ENCODE assay signal across 14 cellular contexts in the genomic region with DNA sequence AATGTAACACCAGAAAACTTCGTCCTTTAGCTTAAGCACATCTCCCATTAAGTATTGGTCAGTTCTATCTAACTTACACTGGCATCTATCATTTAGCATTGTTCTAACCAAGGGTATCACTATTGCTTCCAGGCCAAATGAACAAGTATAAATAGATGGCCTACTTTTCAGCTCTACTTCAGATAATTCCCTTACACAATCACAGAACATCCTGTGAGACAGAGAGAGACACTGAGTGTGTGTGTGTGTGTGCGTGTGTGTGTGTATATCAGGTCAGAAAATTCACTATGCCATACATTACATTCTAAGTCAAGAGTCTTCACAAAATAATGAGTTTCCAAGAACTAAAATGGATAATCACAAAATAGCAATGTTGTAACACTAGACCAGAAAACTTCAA. TPM values are rescaled to one million over a fixed set of nuclear protein-coding genes. Genes with fewer than 3 reads are reported as not detected.
DNase-seq lines count a peak whose midpoint lies in the region; TF ChIP-seq lines count a peak whose summit lies in the region.
"Had no signal": no experiment of that assay in that cellular context is flagged by ENCODE, and none has a peak within 500 bp of the region (broad histone marks: within the 10 kb centered on the region; RNA-seq: fewer than 3 reads in every experiment).

No MANE protein-coding gene starts in this region.

- intact Hi-C loops in mammary epithelial cell (cut with micrococcal nuclease): loop anchor here (1.0 to 5.0 kb wide), 4 partner anchors 631 to 809 kb away; a partner anchor contains a TSS
- intact Hi-C loops in breast epithelium (cut with DNase I; ENCODE audit: low total_unique reads): no loop called here

- H3K9ac ChIP-seq in mammary epithelial cell (ENCODE audit: insufficient read depth, low read length) (no peak overlapping the region), SK-N-MC (ENCODE audit: insufficient read length) (peak overlapping the region; percentile 24)

- H3K4me1 ChIP-seq in mammary epithelial cell (ENCODE audit: insufficient read depth, low read length) (no peaks in the 10 kb centered on the region), breast epithelium (no peaks in the 10 kb centered on the region)

- no peak for TF ChIP-seq CTCF in mammary epithelial cell (conservative IDR thresholded peaks at IDR 0.05 in 1 of 2, IDR thresholded peaks at IDR 0.05 in 1 of 2; ENCODE audit: extremely low read depth in 1 of 2, insufficient read depth in 1 of 2, low read depth in 1 of 2, low read length in 2 of 2)
- no peak for TF ChIP-seq CTCF in breast epithelium (IDR thresholded peaks at IDR 0.05)

- WGBS in mammary epithelial cell (ENCODE audit: low coverage, missing lambda C conversion rate): 90% methylated on average over 2 of the region's 2 CpGs

- DNase-seq in mammary epithelial cell: peak; percentile 2
- DNase-seq in breast epithelium (ENCODE audit: low spot score in 2 of 2): no peak
- no peak for DNase-seq in SK-N-MC (ENCODE audit: low read depth, low spot score)
- peak; percentile 6 for DNase-seq in fibroblast of peridontal ligament (ENCODE audit: extremely low read depth)
- peak; percentile 14 for DNase-seq in skeletal muscle cell (ENCODE audit: low read depth)
- DNase-seq in Ammon's horn (ENCODE audit: low spot score): no peak
- no peak for DNase-seq in activated CD4-positive, alpha-beta T cell treated with anti-CD3 and anti-CD28 coated beads, Interleukin-2, amount 50 U/mL, for 4 hours
- DNase-seq in superior temporal gyrus (ENCODE audit: extremely low spot score): no peak
- DNase-seq: activated CD8-positive, alpha-beta memory T cell treated with anti-CD3 and anti-CD28 coated beads for 24 hours; NCI-H187; NCI-H510A; stimulated activated naive CD4-positive, alpha-beta T cell treated with Interleukin-2 at 50 U/mL for 16 hours had no signal

- dilution Hi-C loops in mammary epithelial cell (cut with HindIII; ENCODE audit: low sequenced_read_pairs): no loop called here

- no peak overlapping the region for H3K4me2 ChIP-seq in mammary epithelial cell (ENCODE audit: insufficient read depth, low read depth, low read length)

- no peak for TF ChIP-seq POLR2A in breast epithelium (IDR thresholded peaks at IDR 0.05)

- H3K9me3 ChIP-seq in mammary epithelial cell (replicated peaks; ENCODE audit: insufficient read depth, low read length) (no peaks in the 10 kb centered on the region), breast epithelium (no peaks in the 10 kb centered on the region), SK-N-MC (ENCODE audit: low read depth, low read length) (no peaks in the 10 kb centered on the region)

- H3K36me3 ChIP-seq in mammary epithelial cell (ENCODE audit: insufficient read depth, low read length) (no peaks in the 10 kb centered on the region), breast epithelium (no peaks in the 10 kb centered on the region), SK-N-MC (ENCODE audit: insufficient read depth, low read length) (no peaks in the 10 kb centered on the region)
- H3K36me3 ChIP-seq: WERI-Rb-1 had no signal

- H3K4me3 ChIP-seq in mammary epithelial cell (replicated peaks in 1 of 3; ENCODE audit: insufficient read depth in 1 of 3, low read depth in 2 of 3, low read length in 3 of 3) (no peak overlapping the region), breast epithelium (no peak overlapping the region), SK-N-MC (no peak overlapping the region), skeletal muscle cell (ENCODE audit: low read depth, low read length) (no peak overlapping the region)

- H2AFZ ChIP-seq in mammary epithelial cell (ENCODE audit: low read depth, low read length): no peak overlapping the region

- in situ Hi-C loops in mammary epithelial cell (cut with MboI; ENCODE audit: low sequenced_read_pairs in 2 of 2): no loop called here

- CTCF ChIA-PET in mammary epithelial cell (lab: Charles Lee; ENCODE audit: low non-redundant PET): interaction anchor here (0.9 kb wide), 1 partner anchor 1414 kb away, joined by 7 read pairs; no protein-coding TSS in a partner anchor

- H3K27ac ChIP-seq in mammary epithelial cell (ENCODE audit: insufficient read depth, low read depth, low read length) (no peak overlapping the region), breast epithelium (no peak overlapping the region), SK-N-MC (0 out of 2 replicates have a peak overlapping the region, but pooled peaks have one; percentile 2)
- H3K27ac ChIP-seq: HL-60, WERI-Rb-1 had no signal

- no peaks in the 10 kb centered on the region for H4K20me1 ChIP-seq in mammary epithelial cell (ENCODE audit: insufficient read depth, low read length)

- no peaks in the 10 kb centered on the region for H3K27me3 ChIP-seq in mammary epithelial cell (ENCODE audit: insufficient read depth, low read length)
- H3K27me3 ChIP-seq in breast epithelium: no peaks in the 10 kb centered on the region

- BruUV-seq in mammary epithelial cell (replicated peaks; lab: Mats Ljungman, UMichigan): no TSS peak

- no peaks in the 10 kb centered on the region for H3K79me2 ChIP-seq in mammary epithelial cell (ENCODE audit: insufficient read depth, low read length)

RNA-seq across cellular contexts. Expression of a gene that starts 39.1 kb away (rescaled TPM):
- total RNA-seq in mammary epithelial cell: 10 to 100 TPM in 1 of 2 donors, 1 to 10 TPM in 1; 9.2 to 11.6 TPM
- 1.1 TPM for polyA plus RNA-seq in mammary epithelial cell
- polyA minus RNA-seq in mammary epithelial cell: 0.67 TPM
- 10 to 100 TPM; 19.5 to 49.8 (median 28.5) TPM for total RNA-seq in breast epithelium

Comparison
In these comparisons a context has a peak if more than half of its experiments do, and no peak if none do; other contexts are left out.
1. DNase-seq: peak in mammary epithelial cell (single experiment), fibroblast of peridontal ligament (single experiment) and skeletal muscle cell (single experiment); none in breast epithelium (0 of 2), SK-N-MC (single experiment), Ammon's horn (single experiment), activated CD4-positive, alpha-beta T cell treated with anti-CD3 and anti-CD28 coated beads, Interleukin-2, amount 50 U/mL, for 4 hours (0 of 2) and superior temporal gyrus (single experiment).